ENCODE assay signal across 16 cellular contexts in genomic region chr17:8872705-8873426, GRCh38. TPM values are rescaled to one million over a fixed set of nuclear protein-coding genes. Genes with fewer than 3 reads are reported as not detected.
"Had no signal": no experiment of that assay in that cellular context is flagged by ENCODE, and none has a peak within 500 bp of the region (broad histone marks: within the 10 kb centered on the region; RNA-seq: fewer than 3 reads in every experiment).

No MANE protein-coding gene starts in this region.

- H3K27ac ChIP-seq: esophagus muscularis mucosa, lower lobe of right lung, psoas muscle had no signal

- H3K9me3 Mint-ChIP-seq: mesothelial cell of epicardium had no signal

- H3K4me1 ChIP-seq: psoas muscle had no signal

- H3K36me3 ChIP-seq: esophagus muscularis mucosa, lower lobe of right lung had no signal

- H3K4me3 ChIP-seq: esophagus muscularis mucosa, lower lobe of right lung, psoas muscle had no signal

- H3K9me3 ChIP-seq: esophagus muscularis mucosa, lower lobe of right lung, psoas muscle had no signal

- H3K4me3 Mint-ChIP-seq: mesothelial cell of epicardium had no signal

- ATAC-seq: activated CD4-positive, CD25-positive, alpha-beta regulatory T cell treated with anti-CD3 and anti-CD28 coated beads, Interleukin-2, amount 50 U/mL, for 24 hours; psoas muscle had no signal

- H3K27ac Mint-ChIP-seq: mesothelial cell of epicardium had no signal

- DNase-seq: activated CD4-positive, alpha-beta T cell treated with anti-CD3 and anti-CD28 coated beads, Interleukin-2, amount 50 U/mL, for 1 hour; activated naive CD4-positive, alpha-beta T cell; activated T-cell treated with anti-CD3 and anti-CD28 coated beads for 4 hours; kidney glomerular epithelial cell; lower lobe of right lung; psoas muscle; stimulated activated CD4-positive, alpha-beta T cell treated with anti-CD3 and anti-CD28 coated beads, Interleukin-1b, Interleukin-23, amount 100 ng/mL, for 48 hours; T-helper 1 cell; T1000 had no signal

- H3K36me3 Mint-ChIP-seq: mesothelial cell of epicardium had no signal

RNA-seq across cellular contexts. Expression of gene PIK3R6, which starts 5.4 kb away (rescaled TPM):
- total RNA-seq: astrocyte, bronchial epithelial cell, mesothelial cell of epicardium, osteoblast had no signal
- polyA plus RNA-seq: neural cell had no signal
